ENCODE assay signal across 22 cellular contexts in genomic region chr6:68728580-68728979, GRCh38.
DNase-seq lines count a peak whose midpoint lies in the region; ATAC-seq, FAIRE-seq and TF ChIP-seq lines count a peak whose summit lies in the region.
"Had no signal": no experiment of that assay in that cellular context is flagged by ENCODE, and none has a peak within 500 bp of the region (broad histone marks: within the 10 kb centered on the region; RNA-seq: fewer than 3 reads in every experiment).

No MANE protein-coding gene starts in this region.

- H3K4me3 ChIP-seq in left ventricle myocardium inferior (no peak overlapping the region), K562 (no peak overlapping the region)
- H3K4me3 ChIP-seq: GM12878, GM23338 had no signal

- in situ Hi-C loops in K562 (cut with MboI) = no loop called here

- H3K36me3 ChIP-seq in left ventricle myocardium inferior = no peaks in the 10 kb centered on the region
- no peaks in the 10 kb centered on the region for H3K36me3 ChIP-seq in K562 (ENCODE audit: control insufficient read depth, insufficient read depth, low read length)

- H3K9me3 ChIP-seq in left ventricle myocardium inferior (replicated peaks) = no peaks in the 10 kb centered on the region
- H3K9me3 ChIP-seq in K562 (replicated peaks; ENCODE audit: control insufficient read depth, insufficient read depth, low read depth, low read length) = no peaks in the 10 kb centered on the region
- H3K9me3 ChIP-seq: Caco-2 had no signal

- H3K27ac Mint-ChIP-seq in glutamatergic neuron (ENCODE audit: unreplicated experiment) (peak overlapping the region; percentile 33), mesothelial cell of epicardium (peak overlapping the region; percentile 55)
- H3K27ac Mint-ChIP-seq: CD4-positive, alpha-beta T cell; GM23338 had no signal

- H4K20me1 ChIP-seq in K562 (replicated peaks; ENCODE audit: control insufficient read depth, insufficient read depth, low read length) = no peaks in the 10 kb centered on the region

- no peak for FAIRE-seq in K562 (lab: Jason Lieb, UNC)
- FAIRE-seq: D721Med, GM12878, H54 had no signal

- ATAC-seq in K562 = no peak
- no peak for ATAC-seq in GM21423 (IDR thresholded peaks at IDR 0.05; ENCODE audit: unreplicated experiment)
- ATAC-seq: GM12878, GM23338 had no signal

- BruUV-seq in K562 (replicated peaks; lab: Mats Ljungman, UMichigan) = no TSS peak

- H3K27ac ChIP-seq in left ventricle myocardium inferior (replicated peaks) = peak overlapping the region; percentile 25
- H3K27ac ChIP-seq in K562 (ENCODE audit: extremely low read depth, low read depth, low read length) = no peak overlapping the region
- H3K27ac ChIP-seq: C4-2B, HL-60 had no signal

- H3K4me3 Mint-ChIP-seq in glutamatergic neuron (ENCODE audit: unreplicated experiment) = no peak overlapping the region
- H3K4me3 Mint-ChIP-seq in mesothelial cell of epicardium = no peak overlapping the region
- H3K4me3 Mint-ChIP-seq: CD4-positive, alpha-beta T cell; GM23338 had no signal

- H3K27me3 ChIP-seq in left ventricle myocardium inferior (ENCODE audit: low read depth) (no peaks in the 10 kb centered on the region), K562 (ENCODE audit: control insufficient read depth in 2 of 2, insufficient read depth in 2 of 2, low read length in 2 of 2) (no peaks in the 10 kb centered on the region)

- TF ChIP-seq EP300 in K562 (IDR thresholded peaks at IDR 0.05; ENCODE audit: low read length) = no peak

- WGBS in K562 (ENCODE audit: insufficient coverage, low coverage, missing lambda C conversion rate) = 37% methylated on average over 3 of the region's 3 CpGs

- intact Hi-C loops in left ventricle myocardium inferior (cut with micrococcal nuclease) = no loop called here
- intact Hi-C loops in cardiac septum (cut with DNase I) = no loop called here
- intact Hi-C loops in K562 (cut with micrococcal nuclease) = no loop called here

- no peak overlapping the region for H3K4me2 ChIP-seq in K562 (ENCODE audit: insufficient read depth, low read length)
- H3K4me2 ChIP-seq: GM23338 had no signal

- CTCF ChIA-PET in K562 (lab: Yijun Ruan, JAX; ENCODE audit: low intra/inter-chr PET ratio) = no interaction called here

- peaks cover 6% of the 10 kb centered on the region for H3K27me3 Mint-ChIP-seq in glutamatergic neuron (ENCODE audit: unreplicated experiment)
- H3K27me3 Mint-ChIP-seq in mesothelial cell of epicardium (ENCODE audit: low read depth) = peaks cover 10% of the 10 kb centered on the region
- H3K27me3 Mint-ChIP-seq: CD4-positive, alpha-beta T cell had no signal

- H3K79me2 ChIP-seq in K562 (ENCODE audit: control insufficient read depth, insufficient read depth, low read length) = no peaks in the 10 kb centered on the region

- H3K9me3 Mint-ChIP-seq in glutamatergic neuron (ENCODE audit: unreplicated experiment) = peaks cover 3% of the 10 kb centered on the region
- peaks cover 4% of the 10 kb centered on the region for H3K9me3 Mint-ChIP-seq in mesothelial cell of epicardium
- H3K9me3 Mint-ChIP-seq: CD4-positive, alpha-beta T cell; GM23338 had no signal

- TF ChIP-seq CTCF in left ventricle myocardium inferior (IDR thresholded peaks at IDR 0.05; ENCODE audit: borderline replicate concordance) = no peak
- no peak for TF ChIP-seq CTCF in K562 (IDR thresholded peaks at IDR 0.05 in 2 of 3, conservative IDR thresholded peaks at IDR 0.05 in 1 of 3; ENCODE audit: insufficient read depth in 2 of 3, low read depth in 1 of 3, low read length in 3 of 3)
- TF ChIP-seq CTCF in glutamatergic neuron (IDR thresholded peaks at IDR 0.05; ENCODE audit: partially characterized antibody, unreplicated experiment) = no peak
- no peak for TF ChIP-seq CTCF in mesothelial cell of epicardium (IDR thresholded peaks at IDR 0.05; ENCODE audit: unreplicated experiment)

- H3K9ac ChIP-seq in K562 (ENCODE audit: insufficient read depth in 1 of 2, low read depth in 2 of 2, low read length in 2 of 2) = no peak overlapping the region

- POLR2A ChIA-PET in K562 (lab: Yijun Ruan, JAX) = interaction anchor here (2.6 kb wide), 1 partner anchor 12 kb away, joined by 16 read pairs; no protein-coding TSS in a partner anchor

- no peak for TF ChIP-seq RAD21 in K562 (CRISPR knock-in tag; conservative IDR thresholded peaks at IDR 0.05 in 1 of 2, IDR thresholded peaks at IDR 0.05 in 1 of 2)

- H2AFZ ChIP-seq in K562 (ENCODE audit: low read depth, low read length) = no peak overlapping the region
- H2AFZ ChIP-seq: GM23338 had no signal

- H3K4me1 Mint-ChIP-seq in glutamatergic neuron (ENCODE audit: low read depth, unreplicated experiment) (peaks cover 46% of the 10 kb centered on the region), mesothelial cell of epicardium (peaks cover 48% of the 10 kb centered on the region)

- H3K4me1 ChIP-seq in left ventricle myocardium inferior (no peaks in the 10 kb centered on the region), K562 (replicated peaks in 1 of 2; ENCODE audit: control insufficient read depth in 2 of 2, insufficient read depth in 2 of 2, low read length in 2 of 2) (peaks cover 0 to 18% of the 10 kb centered on the region in 2 experiments; a peak in 3 of 5 replicates)
- H3K4me1 ChIP-seq: Caco-2 had no signal

- no peak for TF ChIP-seq POLR2A in K562 (conservative IDR thresholded peaks at IDR 0.05)

- H3K9me1 ChIP-seq in K562 (ENCODE audit: control insufficient read depth, insufficient read depth, low read length) = no peaks in the 10 kb centered on the region

- H3K36me3 Mint-ChIP-seq in glutamatergic neuron (ENCODE audit: unreplicated experiment) (no peaks in the 10 kb centered on the region), mesothelial cell of epicardium (no peaks in the 10 kb centered on the region)

- DNase-seq in left ventricle myocardium inferior = no peak
- DNase-seq in cardiac septum (ENCODE audit: low spot score) = no peak
- DNase-seq in K562 (ENCODE audit: extremely low read depth in 1 of 4, low spot score in 3 of 4) = no peak
- no peak for DNase-seq in glutamatergic neuron
- no peak for DNase-seq in mesothelial cell of epicardium (ENCODE audit: low spot score in 2 of 2, unreplicated experiment in 2 of 2)
- DNase-seq in activated CD4-positive, alpha-beta T cell treated with anti-CD3 and anti-CD28 coated beads, Interleukin-2, amount 50 U/mL, for 1 hour = no peak
- DNase-seq in activated effector memory CD4-positive, alpha-beta T cell treated with Interleukin-2 at 50 U/mL for 16 hours = no peak
- DNase-seq: AML-193; Caco-2; CD4-positive, alpha-beta T cell; DND-41; EL; HCEC 1CT; IMR-90; KBM-7 had no signal

TF ChIP-seq in K562, 482 proteins besides CTCF, POLR2A, EP300 and RAD21:
- 0 out of 2 replicates have a peak, but pooled peaks have one; percentile 18 for TF ChIP-seq FOSL1 (tag; conservative IDR thresholded peaks at IDR 0.05)
- TF ChIP-seq GTF2E2 (tag; IDR thresholded peaks at IDR 0.05) = peak; percentile 33; the same call in 1 of the 2 replicates
- TF ChIP-seq MYNN (IDR thresholded peaks at IDR 0.05) = no peak
- TF ChIP-seq MYNN (CRISPR knock-in tag; IDR thresholded peaks at IDR 0.05) = no peak
TF ChIP-seq in K562: peak in this region for 2.
